ENCODE assay signal across 1 cellular context in genomic region chr7:12475362-12476063, GRCh38.
TF ChIP-seq lines count a peak whose summit lies in the region.

No MANE protein-coding gene starts in this region.

TF ChIP-seq in K562, 482 proteins besides CTCF, POLR2A, EP300 and RAD21 (continued from another document):
- TF ChIP-seq ZBTB34 (CRISPR knock-in tag; IDR thresholded peaks at IDR 0.05) (no peak), NFE2 (IDR thresholded peaks at IDR 0.05; ENCODE audit: low read depth) (peak; percentile 40; the same call in 1 of the 2 replicates), ZNF830 (CRISPR knock-in tag; IDR thresholded peaks at IDR 0.05) (no peak), DEAF1 (CRISPR knock-in tag; IDR thresholded peaks at IDR 0.05) (no peak), VEZF1 (CRISPR knock-in tag; IDR thresholded peaks at IDR 0.05) (no peak), NONO (IDR thresholded peaks at IDR 0.05; ENCODE audit: low read depth in 2 of 2, low read length in 1 of 2) (no peak), ZNF224 (CRISPR knock-in tag; IDR thresholded peaks at IDR 0.05) (no peak), SRSF9 (IDR thresholded peaks at IDR 0.05; ENCODE audit: borderline replicate concordance, low read depth, low read length) (no peak), MAZ (CRISPR knock-in tag; conservative IDR thresholded peaks at IDR 0.05 in 1 of 2, IDR thresholded peaks at IDR 0.05 in 1 of 2) (no peak), MYNN (IDR thresholded peaks at IDR 0.05) (no peak), MYNN (CRISPR knock-in tag; IDR thresholded peaks at IDR 0.05) (no peak), CHD2 (IDR thresholded peaks at IDR 0.05; ENCODE audit: low read depth, low read length) (no peak), ZNF134 (CRISPR knock-in tag; conservative IDR thresholded peaks at IDR 0.05) (no peak), SAFB2 (IDR thresholded peaks at IDR 0.05; ENCODE audit: borderline replicate concordance, low read depth, low read length, severe bottlenecking) (no peak), CREM (IDR thresholded peaks at IDR 0.05; ENCODE audit: low read depth) (peak; percentile 35; the same call in 1 of the 2 replicates), MEIS2 (IDR thresholded peaks at IDR 0.05; ENCODE audit: partially characterized antibody) (peak; percentile 43), ZBTB2 (IDR thresholded peaks at IDR 0.05) (no peak), UBTF (IDR thresholded peaks at IDR 0.05; ENCODE audit: borderline replicate concordance in 1 of 2, low read depth in 2 of 2, low read length in 2 of 2) (no peak), PHB (CRISPR knock-in tag; IDR thresholded peaks at IDR 0.05) (no peak), SUPT5H (IDR thresholded peaks at IDR 0.05) (no peak), ZNF512 (tag; IDR thresholded peaks at IDR 0.05) (no peak), ATF3 (IDR thresholded peaks at IDR 0.05) (0 out of 2 replicates have a peak, but pooled peaks have one; percentile 15), ATF3 (CRISPR knock-in tag; conservative IDR thresholded peaks at IDR 0.05) (no peak), ZNF639 (CRISPR knock-in tag; conservative IDR thresholded peaks at IDR 0.05 in 1 of 2, IDR thresholded peaks at IDR 0.05 in 1 of 2) (no peak), CBX3 (IDR thresholded peaks at IDR 0.05; ENCODE audit: borderline replicate concordance in 1 of 2, low read length in 2 of 2) (no peak), TEAD4 (IDR thresholded peaks at IDR 0.05; ENCODE audit: low read length) (no peak), TEAD4 (CRISPR knock-in tag; IDR thresholded peaks at IDR 0.05; ENCODE audit: borderline replicate concordance) (no peak), RFX5 (IDR thresholded peaks at IDR 0.05; ENCODE audit: low read depth, low read length) (no peak), NR2C1 (IDR thresholded peaks at IDR 0.05) (no peak), NR2C1 (tag; IDR thresholded peaks at IDR 0.05) (no peak)
